Comparison of ENCODE assay signal across 7 cellular contexts in the genomic region with DNA sequence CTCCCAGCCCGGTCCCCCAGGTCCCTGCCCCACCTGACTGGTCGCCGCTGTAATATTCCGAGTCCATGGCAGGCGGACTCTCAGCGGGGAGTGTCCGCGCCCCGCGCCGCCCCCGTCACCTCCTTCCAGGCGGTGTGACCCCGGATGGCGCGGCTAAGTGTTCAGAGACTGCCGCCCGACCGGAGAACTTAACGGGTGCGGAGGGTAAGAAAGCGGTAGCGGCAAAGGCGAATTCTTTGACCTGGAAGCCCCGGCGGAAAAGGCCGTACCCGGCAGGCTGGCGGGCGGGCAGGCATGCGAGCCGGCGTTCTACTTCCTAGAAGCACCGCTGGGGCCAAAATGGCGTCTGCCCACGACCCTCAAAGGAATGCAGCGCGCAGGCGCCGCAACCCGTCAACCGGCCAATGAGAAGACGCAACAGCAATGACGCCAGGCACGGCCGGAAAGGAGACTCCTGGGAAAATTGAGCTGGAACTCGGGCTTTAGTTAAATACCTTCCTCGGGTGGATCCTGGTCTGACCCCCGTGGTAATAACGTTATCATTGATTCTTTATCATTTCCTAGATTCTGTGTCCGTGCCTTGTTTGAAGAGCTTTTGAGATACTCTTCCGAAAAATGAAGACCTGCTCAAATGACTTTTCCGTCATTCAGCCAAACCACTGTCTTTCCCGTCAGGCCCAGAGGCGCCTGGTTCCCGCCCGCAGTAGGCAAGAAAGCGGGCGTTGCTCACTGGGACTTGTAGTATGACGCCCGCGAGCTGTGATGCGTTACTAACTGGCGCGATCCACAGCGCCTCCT. TPM values are rescaled to one million over a fixed set of nuclear protein-coding genes. Genes with fewer than 3 reads are reported as not detected.
A peak's percentile ranks its signal among the peaks of the same experiment; 100 is the strongest.
DNase-seq lines count a peak whose midpoint lies in the region; ATAC-seq and TF ChIP-seq lines count a peak whose summit lies in the region.

IWS1 (minus strand) TSS at position 348 of the 798 bp plus-strand sequence; CDS start at position 67, 281 bp downstream.

- peak within 1 kb of the TSS; percentile 93 for H3K27ac ChIP-seq in hepatocyte

- no peaks in the 10 kb centered on the region for H3K36me3 ChIP-seq in hepatocyte (replicated peaks; ENCODE audit: insufficient read depth, low read depth)

- DNase-seq in NCI-H2081 (lab: John Stamatoyannopoulos, UW) (peak; percentile 92 to 97), T1000 (lab: John Stamatoyannopoulos, UW) (peak; percentile 88), astrocyte of the hippocampus (ENCODE audit: low read depth, low spot score) (peak; percentile 99), hepatocyte (ENCODE audit: low spot score) (peak; percentile 99), renal cortical epithelial cell (ENCODE audit: low read depth) (peak; percentile 91)

- H3K4me1 ChIP-seq in hepatocyte (ENCODE audit: insufficient read depth): peaks cover 15% of the 10 kb centered on the region

- H2AFZ ChIP-seq in hepatocyte: peak within 1 kb of the TSS; percentile 61

- WGBS in hepatocyte (ENCODE audit: low lambda C conversion rate, missing lambda C conversion rate): under 1% methylated on average over 63 of the region's 66 CpGs

- no peaks in the 10 kb centered on the region for H3K9me3 ChIP-seq in hepatocyte (ENCODE audit: low read depth)

- H3K4me2 ChIP-seq in hepatocyte: peak within 1 kb of the TSS; percentile 82

- peaks cover 6% of the 10 kb centered on the region for H4K20me1 ChIP-seq in hepatocyte (ENCODE audit: insufficient read depth, poor library complexity, severe bottlenecking)

- no peaks in the 10 kb centered on the region for H3K9me2 ChIP-seq in hepatocyte (replicated peaks; ENCODE audit: insufficient read depth)

- no peaks in the 10 kb centered on the region for H3K27me3 ChIP-seq in hepatocyte

- peak; percentile 19 for TF ChIP-seq CTCF in hepatocyte (IDR thresholded peaks at IDR 0.05; ENCODE audit: poor library complexity)

- ATAC-seq in GM18508 (IDR thresholded peaks at IDR 0.05; ENCODE audit: insufficient read depth, unreplicated experiment) (peak; percentile 52), HG03025 (IDR thresholded peaks at IDR 0.05; ENCODE audit: low FRiP score, unreplicated experiment) (peak; percentile 86)

- H3K79me2 ChIP-seq in hepatocyte: peaks cover 47% of the 10 kb centered on the region

- peak within 1 kb of the TSS; percentile 65 for H3K4me3 ChIP-seq in hepatocyte

RNA-seq across cellular contexts. Expression of gene IWS1, which starts in this region (rescaled TPM):
- total RNA-seq in hepatocyte (45.9 and 58.5 TPM in 2 replicates), renal cortical epithelial cell (46.5 and 71.3 TPM in 2 replicates)
- polyA plus RNA-seq in hepatocyte: 47.8 and 49.3 TPM in 2 replicates

Comparison
In these comparisons a context has a peak if more than half of its experiments do, and no peak if none do; other contexts are left out.
1. Peak in every context shown above with its lines: DNase-seq, ATAC-seq, H3K4me3 ChIP-seq and H3K27ac ChIP-seq.